Comparison of ENCODE assay signal across 11 cellular contexts in the genomic region with DNA sequence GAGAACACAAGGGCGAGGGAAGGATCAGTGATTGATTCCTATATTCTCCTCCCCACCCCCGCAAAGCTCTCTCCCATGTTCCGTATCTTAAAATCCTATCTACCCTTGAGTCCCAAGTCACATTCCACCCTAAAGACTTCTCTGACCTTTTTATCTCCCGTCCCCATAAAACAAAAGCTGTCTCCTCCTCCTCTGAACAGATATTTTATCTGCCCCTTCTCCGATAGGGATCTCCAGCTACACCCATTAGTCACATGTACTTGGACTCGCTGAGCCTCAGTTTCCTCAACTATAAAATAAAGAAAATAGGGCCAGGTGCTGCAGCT. TPM values are rescaled to one million over a fixed set of nuclear protein-coding genes. Genes with fewer than 3 reads are reported as not detected.
DNase-seq lines count a peak whose midpoint lies in the region; ATAC-seq, FAIRE-seq and TF ChIP-seq lines count a peak whose summit lies in the region.
"Had no signal": no experiment of that assay in that cellular context is flagged by ENCODE, and none has a peak within 500 bp of the region (broad histone marks: within the 10 kb centered on the region; RNA-seq: fewer than 3 reads in every experiment).

No MANE protein-coding gene starts in this region.

- peak overlapping the region; percentile 62 for H3K27ac Mint-ChIP-seq in Calu3 (ENCODE audit: unreplicated experiment)
- peak overlapping the region; percentile 88 for H3K27ac Mint-ChIP-seq in T-helper 17 cell
- H3K27ac Mint-ChIP-seq in glutamatergic neuron (ENCODE audit: unreplicated experiment), result peak overlapping the region; percentile 11
- H3K27ac Mint-ChIP-seq: CD8-positive, alpha-beta T cell had no signal

- H3K9me3 ChIP-seq in T-helper 17 cell (ENCODE audit: control insufficient read depth, low read length, poor library complexity, severe bottlenecking), result no peaks in the 10 kb centered on the region
- H3K9me3 ChIP-seq in WERI-Rb-1 (ENCODE audit: severe bottlenecking), result no peaks in the 10 kb centered on the region

- BruUV-seq in Calu3 (replicated peaks; lab: Mats Ljungman, UMichigan), result no TSS peak

- no peaks in the 10 kb centered on the region for H3K27me3 Mint-ChIP-seq in Calu3 (ENCODE audit: unreplicated experiment)
- no peaks in the 10 kb centered on the region for H3K27me3 Mint-ChIP-seq in T-helper 17 cell
- peaks cover 4% of the 10 kb centered on the region for H3K27me3 Mint-ChIP-seq in glutamatergic neuron (ENCODE audit: unreplicated experiment)
- H3K27me3 Mint-ChIP-seq: brain had no signal

- intact Hi-C loops in Calu3 (cut with micrococcal nuclease; ENCODE audit: unreplicated experiment), result no loop called here

- peaks cover 34% of the 10 kb centered on the region for H3K4me1 Mint-ChIP-seq in Calu3 (ENCODE audit: low read depth, unreplicated experiment)
- H3K4me1 Mint-ChIP-seq in T-helper 17 cell, result peaks cover 20% of the 10 kb centered on the region
- peaks cover 32% of the 10 kb centered on the region for H3K4me1 Mint-ChIP-seq in glutamatergic neuron (ENCODE audit: low read depth, unreplicated experiment)

- no peaks in the 10 kb centered on the region for H3K27me3 ChIP-seq in WERI-Rb-1 (ENCODE audit: insufficient read depth, low read depth, severe bottlenecking)

- CTCF ChIA-PET in Calu3 (lab: Charles Lee), result no interaction called here

- no peak for DNase-seq in Calu3
- DNase-seq in T-helper 17 cell, result no peak
- DNase-seq in glutamatergic neuron, result no peak
- DNase-seq in retinal pigment epithelial cell (ENCODE audit: low read depth), result no peak
- no peak for DNase-seq in UCSD-AML1 (lab: John Stamatoyannopoulos, UW; ENCODE audit: unreplicated experiment)
- DNase-seq in WERI-Rb-1, result no peak
- no peak for DNase-seq in HTR-8/SVneo (ENCODE audit: insufficient read length, low spot score)
- DNase-seq: CD8-positive, alpha-beta T cell had no signal

- H3K36me3 ChIP-seq in WERI-Rb-1, result peaks cover 70% of the 10 kb centered on the region

- H3K4me3 Mint-ChIP-seq in Calu3 (ENCODE audit: low read depth, unreplicated experiment), result peak overlapping the region; percentile 28
- H3K4me3 Mint-ChIP-seq in T-helper 17 cell, result no peak overlapping the region
- no peak overlapping the region for H3K4me3 Mint-ChIP-seq in glutamatergic neuron (ENCODE audit: unreplicated experiment)
- H3K4me3 Mint-ChIP-seq: brain; CD8-positive, alpha-beta T cell had no signal

- H3K4me3 ChIP-seq in retinal pigment epithelial cell (ENCODE audit: low read length), result peak overlapping the region; percentile 15
- no peak overlapping the region for H3K4me3 ChIP-seq in WERI-Rb-1 (ENCODE audit: low read depth, low read length)
- H3K4me3 ChIP-seq: PC-9 had no signal

- H3K27ac ChIP-seq in WERI-Rb-1, result no peak overlapping the region
- H3K27ac ChIP-seq: PC-9 had no signal

- TF ChIP-seq CTCF in Calu3 (IDR thresholded peaks at IDR 0.05; ENCODE audit: unreplicated experiment) (no peak), glutamatergic neuron (IDR thresholded peaks at IDR 0.05; ENCODE audit: partially characterized antibody, unreplicated experiment) (no peak), retinal pigment epithelial cell (conservative IDR thresholded peaks at IDR 0.05; ENCODE audit: low read depth, low read length) (no peak), WERI-Rb-1 (IDR thresholded peaks at IDR 0.05; ENCODE audit: low read depth, low read length) (no peak)

- H3K36me3 Mint-ChIP-seq in Calu3 (ENCODE audit: insufficient read depth, unreplicated experiment) (peaks cover 18% of the 10 kb centered on the region), T-helper 17 cell (ENCODE audit: low read depth) (peaks cover 3% of the 10 kb centered on the region), glutamatergic neuron (ENCODE audit: unreplicated experiment) (no peaks in the 10 kb centered on the region)

- ATAC-seq in T-helper 17 cell (no peak), HG03139 (IDR thresholded peaks at IDR 0.05; ENCODE audit: unreplicated experiment) (no peak)

- H3K9me3 Mint-ChIP-seq in Calu3 (ENCODE audit: low read depth, unreplicated experiment), result no peaks in the 10 kb centered on the region
- H3K9me3 Mint-ChIP-seq in glutamatergic neuron (ENCODE audit: unreplicated experiment), result peaks cover 4% of the 10 kb centered on the region
- H3K9me3 Mint-ChIP-seq: brain; CD8-positive, alpha-beta T cell had no signal

- no peak for FAIRE-seq in HTR-8/SVneo (lab: Jason Lieb, UNC)

RNA-seq across cellular contexts. Expression of a gene that starts 12.8 kb away (rescaled TPM):
- total RNA-seq in Calu3 (2022), result 81.6 and 90.4 TPM in 2 replicates
- total RNA-seq in T-helper 17 cell, result 100 to 1,000 TPM; 116 to 117 TPM
- total RNA-seq in glutamatergic neuron (ENCODE audit: unreplicated experiment), result 51.6 TPM

RNA-seq across cellular contexts. Expression of a gene that starts 44.5 kb away (rescaled TPM):
- total RNA-seq in Calu3 (2022) (28.2 and 29.4 TPM in 2 replicates), T-helper 17 cell (10 to 100 TPM; 16.9 to 17.1 TPM), glutamatergic neuron (ENCODE audit: unreplicated experiment) (12.7 TPM)

RNA-seq across cellular contexts. Expression of a gene that starts 59.6 kb away (rescaled TPM):
- total RNA-seq in Calu3 (2022) (45.9 and 46.9 TPM in 2 replicates), T-helper 17 cell (10 to 100 TPM; 10.0 to 13.0 TPM), glutamatergic neuron (ENCODE audit: unreplicated experiment) (8.3 TPM)

Comparison
In these comparisons a context has a peak if more than half of its experiments do, and no peak if none do; other contexts are left out.
1. H3K27ac Mint-ChIP-seq: peak in every context shown above with its lines; median percentile 88 in T-helper 17 cell; 62 in Calu3; 11 in glutamatergic neuron.